In the genomic region with DNA sequence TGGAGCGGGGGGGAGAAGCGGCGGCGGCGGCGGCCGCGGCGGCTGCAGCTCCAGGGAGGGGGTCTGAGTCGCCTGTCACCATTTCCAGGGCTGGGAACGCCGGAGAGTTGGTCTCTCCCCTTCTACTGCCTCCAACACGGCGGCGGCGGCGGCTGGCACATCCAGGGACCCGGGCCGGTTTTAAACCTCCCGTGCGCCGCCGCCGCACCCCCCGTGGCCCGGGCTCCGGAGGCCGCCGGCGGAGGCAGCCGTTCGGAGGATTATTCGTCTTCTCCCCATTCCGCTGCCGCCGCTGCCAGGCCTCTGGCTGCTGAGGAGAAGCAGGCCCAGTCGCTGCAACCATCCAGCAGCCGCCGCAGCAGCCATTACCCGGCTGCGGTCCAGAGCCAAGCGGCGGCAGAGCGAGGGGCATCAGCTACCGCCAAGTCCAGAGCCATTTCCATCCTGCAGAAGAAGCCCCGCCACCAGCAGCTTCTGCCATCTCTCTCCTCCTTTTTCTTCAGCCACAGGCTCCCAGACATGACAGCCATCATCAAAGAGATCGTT, we compare ENCODE assay signal across 8 cellular contexts. TPM values are rescaled to one million over a fixed set of nuclear protein-coding genes. Genes with fewer than 3 reads are reported as not detected.
DNase-seq lines count a peak whose midpoint lies in the region; TF ChIP-seq lines count a peak whose summit lies in the region.
"Not testable (repeated sequence)": the region's sequence is repeated elsewhere in the genome, so short reads cannot be mapped to it uniquely, and the experiment has no call there.

No MANE protein-coding gene starts in this region.

- not testable (repeated sequence) for H4K91ac ChIP-seq in neuronal stem cell (ENCODE audit: low read depth, low read length, poor library complexity)

- peak overlapping the region; percentile 95 for H3K18ac ChIP-seq in neuronal stem cell (ENCODE audit: low read length)

- not testable (repeated sequence) for H3K27ac ChIP-seq in iPS-18a (ENCODE audit: low read length)
- H3K27ac ChIP-seq in neuronal stem cell (replicated peaks; ENCODE audit: low read length) (peak overlapping the region; percentile 99), subcutaneous abdominal adipose tissue (ENCODE audit: low read depth, low read length) (peak overlapping the region; percentile 91)

- H3K14ac ChIP-seq in neuronal stem cell (ENCODE audit: low read length): not testable (repeated sequence)

- WGBS in neuronal stem cell (ENCODE audit: extremely low coverage in 2 of 2, insufficient read length in 2 of 2, insufficient replicate concordance in 1 of 2), 2 donors: no CpG with 5 or more reads among the region's 47 CpGs

- not testable (repeated sequence) for H4K8ac ChIP-seq in neuronal stem cell (ENCODE audit: low read depth, low read length)

- peaks cover 18% of the 10 kb centered on the region; the same call in 1 of the 2 replicates for H3K4me1 ChIP-seq in Caco-2
- peaks cover 28% of the 10 kb centered on the region for H3K4me1 ChIP-seq in iPS-18a (ENCODE audit: control insufficient read depth, low read depth, low read length)
- H3K4me1 ChIP-seq in neuronal stem cell (ENCODE audit: control insufficient read depth in 2 of 2, insufficient read depth in 1 of 2, low read depth in 1 of 2, low read length in 2 of 2): not testable (repeated sequence)
- H3K4me1 ChIP-seq in subcutaneous abdominal adipose tissue (ENCODE audit: control insufficient read depth in 5 of 5, insufficient read depth in 5 of 5, low read length in 5 of 5): peaks cover 0 to 44% (median 39%) of the 10 kb centered on the region in 5 donors

- H3K4ac ChIP-seq in neuronal stem cell (ENCODE audit: low read length): not testable (repeated sequence)

- H3K9me3 Mint-ChIP-seq in Caco-2 (ENCODE audit: unreplicated experiment); IgD-negative memory B cell: not testable (repeated sequence)

- CTCF ChIA-PET in Caco-2 (lab: Charles Lee): interaction anchor here (0.7 kb wide), 1 partner anchor 526 kb away, joined by 5 read pairs; no protein-coding TSS in a partner anchor

- H3K4me2 ChIP-seq in neuronal stem cell (ENCODE audit: insufficient read depth, low read length, poor library complexity, severe bottlenecking): peak overlapping the region; percentile 78

- not testable (repeated sequence) for H3K27me3 Mint-ChIP-seq in Caco-2 (ENCODE audit: insufficient read depth, unreplicated experiment); IgD-negative memory B cell

- peaks cover 32% of the 10 kb centered on the region for H3K36me3 Mint-ChIP-seq in Caco-2 (ENCODE audit: insufficient read depth, unreplicated experiment)
- H3K36me3 Mint-ChIP-seq in IgD-negative memory B cell: not testable (repeated sequence)

- POLR2A ChIA-PET in Caco-2 (lab: Charles Lee): not testable (repeated sequence)

- H3K4me3 ChIP-seq in Caco-2 (ENCODE audit: low read depth, low read length) (peak overlapping the region; percentile 69), iPS-18a (ENCODE audit: low read length) (peak overlapping the region; percentile 84), neuronal stem cell (ENCODE audit: low read length in 2 of 2) (peak overlapping the region; percentile 94 to 98), subcutaneous abdominal adipose tissue (ENCODE audit: low read depth in 1 of 5, low read length in 5 of 5) (peak overlapping the region; percentile 92 to 99 (median 98))

- not testable (repeated sequence) for H3K36me3 ChIP-seq in Caco-2 (ENCODE audit: control insufficient read depth, insufficient read depth, low read length); iPS-18a (ENCODE audit: control insufficient read depth, low read depth, low read length); subcutaneous abdominal adipose tissue (ENCODE audit: control insufficient read depth in 5 of 5, insufficient read depth in 5 of 5, low read length in 5 of 5)
- H3K36me3 ChIP-seq in neuronal stem cell (replicated peaks in 1 of 2; ENCODE audit: control insufficient read depth in 2 of 2, insufficient read depth in 2 of 2, low read length in 2 of 2): peaks cover 0 to 14% of the 10 kb centered on the region in 2 donors

- not testable (repeated sequence) for H2BK15ac ChIP-seq in neuronal stem cell (ENCODE audit: low read length)

- DNase-seq in Caco-2 (peak in 1 of 2 experiments; percentile 47), T-helper 1 cell (peak in 4 of 5 donors; percentile 12 to 50 (median 20)), activated gamma-delta T cell treated with Interleukin-2 at 50 U/mL for 16 hours (peak; percentile 14)
- peak; percentile 8 for DNase-seq in effector CD4-positive, alpha-beta T cell
- DNase-seq in neuronal stem cell (ENCODE audit: low spot score): not testable (repeated sequence)

- H3K9me3 ChIP-seq in Caco-2; iPS-18a (ENCODE audit: control insufficient read depth, low read depth, low read length); neuronal stem cell (replicated peaks in 1 of 2; ENCODE audit: control insufficient read depth in 2 of 2, insufficient read depth in 1 of 2, low read depth in 1 of 2, low read length in 2 of 2); subcutaneous abdominal adipose tissue (ENCODE audit: control insufficient read depth in 5 of 5, low read length in 5 of 5): not testable (repeated sequence)

- H3K27ac Mint-ChIP-seq in Caco-2 (ENCODE audit: unreplicated experiment) (peak overlapping the region; percentile 93), IgD-negative memory B cell (peak overlapping the region; percentile 73 to 89 (median 88))

- H3K9ac ChIP-seq in iPS-18a (ENCODE audit: low read length) (peak overlapping the region; percentile 80), neuronal stem cell (ENCODE audit: low read depth, low read length, poor library complexity) (peak overlapping the region; percentile 86), subcutaneous abdominal adipose tissue (ENCODE audit: low read length in 5 of 5) (peak overlapping the region; percentile 42 to 92 (median 89))

- not testable (repeated sequence) for H3K79me1 ChIP-seq in neuronal stem cell (ENCODE audit: low read depth, low read length)

- intact Hi-C loops in Caco-2 (cut with micrococcal nuclease; ENCODE audit: unreplicated experiment): loop anchor here (2.0 to 5.0 kb wide), 4 partner anchors 21 to 363 kb away; partner anchors contain the start of gene ATAD1

- peak overlapping the region; percentile 92 for H2AFZ ChIP-seq in neuronal stem cell (ENCODE audit: low read length)

- H2AK5ac ChIP-seq in neuronal stem cell (ENCODE audit: low read depth, low read length): not testable (repeated sequence)

- not testable (repeated sequence) for H3K27me3 ChIP-seq in Caco-2 (replicated peaks; ENCODE audit: control insufficient read depth, insufficient read depth, low read length); iPS-18a (ENCODE audit: control insufficient read depth, insufficient read depth, low read length); neuronal stem cell (ENCODE audit: control insufficient read depth in 3 of 3, insufficient read depth in 3 of 3, low read depth in 1 of 3, low read length in 3 of 3); subcutaneous abdominal adipose tissue (ENCODE audit: control insufficient read depth in 5 of 5, insufficient read depth in 4 of 5, low read length in 5 of 5)

- H3K23ac ChIP-seq in neuronal stem cell (ENCODE audit: low read depth, low read length, poor library complexity): peak overlapping the region; percentile 98

- H3K4me1 Mint-ChIP-seq in Caco-2 (ENCODE audit: low read depth, unreplicated experiment) (peaks cover 29% of the 10 kb centered on the region), IgD-negative memory B cell (peaks cover 38 to 48% (median 41%) of the 10 kb centered on the region in 3 donors)

- not testable (repeated sequence) for BruUV-seq in Caco-2 (replicated peaks; lab: Mats Ljungman, UMichigan)

- peak overlapping the region; percentile 98 for H2BK5ac ChIP-seq in neuronal stem cell (ENCODE audit: low read length)

- H2BK120ac ChIP-seq in neuronal stem cell (ENCODE audit: low read depth, low read length): peak overlapping the region; percentile 96

- not testable (repeated sequence) for TF ChIP-seq CTCF in Caco-2 (IDR thresholded peaks at IDR 0.05; ENCODE audit: insufficient read depth in 1 of 2, low read depth in 1 of 2, low read length in 1 of 2, severe bottlenecking in 1 of 2, unreplicated experiment in 1 of 2)

- H3K4me3 Mint-ChIP-seq in Caco-2 (ENCODE audit: unreplicated experiment): peak overlapping the region; percentile 97
- peak overlapping the region; percentile 95 to 98 (median 96) for H3K4me3 Mint-ChIP-seq in IgD-negative memory B cell

- H2BK12ac ChIP-seq in neuronal stem cell (ENCODE audit: low read length): not testable (repeated sequence)

RNA-seq across cellular contexts. Expression of gene PTEN, which starts 0.6 kb away (rescaled TPM):
- 56.3 and 57.1 TPM in 2 replicates for total RNA-seq in Caco-2 (2022)
- polyA plus RNA-seq in IgD-negative memory B cell: 40.4 TPM
- 21.3 TPM for polyA plus RNA-seq in neuronal stem cell (2013, experiment 1 of 2)
- 24.0 TPM for polyA plus RNA-seq in neuronal stem cell (2013, experiment 2 of 2)

RNA-seq across cellular contexts. Expression of gene KLLN, which starts 0.7 kb away (rescaled TPM):
- total RNA-seq in Caco-2 (2022): 1.0 and 1.2 TPM in 2 replicates
- polyA plus RNA-seq in IgD-negative memory B cell: 0.25 TPM
- 0.60 TPM for polyA plus RNA-seq in neuronal stem cell (2013, experiment 1 of 2)
- polyA plus RNA-seq in neuronal stem cell (2013, experiment 2 of 2): 0.53 TPM

RNA-seq across cellular contexts. Expression of gene ATAD1, which starts 46.0 kb away (rescaled TPM):
- 48.8 and 51.6 TPM in 2 replicates for total RNA-seq in Caco-2 (2022)
- 31.9 TPM for polyA plus RNA-seq in IgD-negative memory B cell
- polyA plus RNA-seq in neuronal stem cell (2013, experiment 1 of 2): 32.9 TPM
- 32.5 TPM for polyA plus RNA-seq in neuronal stem cell (2013, experiment 2 of 2)
